ENCODE assay signal across 29 cellular contexts in the genomic region with DNA sequence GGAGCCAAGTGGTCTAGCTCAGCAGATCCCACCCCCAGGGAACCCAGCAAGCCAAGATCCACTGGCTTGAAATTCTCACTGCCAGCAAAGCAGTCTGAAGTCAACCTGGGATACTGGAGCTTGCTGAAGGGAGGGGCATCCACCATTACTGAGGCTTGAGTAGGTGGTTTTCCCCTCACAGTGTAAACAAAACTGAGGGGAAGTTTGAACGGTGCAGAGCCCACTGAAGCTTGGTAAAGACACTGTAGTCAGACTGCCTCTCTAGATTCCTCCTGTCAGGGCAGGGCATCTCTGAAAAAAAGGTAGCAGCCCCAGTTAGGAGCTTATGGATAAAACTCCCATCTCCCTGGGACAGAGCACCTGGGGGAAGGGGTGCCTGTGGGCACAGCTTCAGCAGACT.
"Had no signal": no experiment of that assay in that cellular context is flagged by ENCODE, and none has a peak within 500 bp of the region (broad histone marks: within the 10 kb centered on the region; RNA-seq: fewer than 3 reads in every experiment).

No MANE protein-coding gene starts in this region.

- DNase-seq: activated B cell treated with CpG ODN at 0.5 μM for 24 hours; activated CD4-positive, alpha-beta T cell treated with anti-CD3 and anti-CD28 coated beads for 48 hours; activated CD4-positive, alpha-beta T cell treated with anti-CD3 and anti-CD28 coated beads, Interleukin-2, amount 50 U/mL, for 1 hour; activated CD4-positive, alpha-beta T cell treated with anti-CD3 and anti-CD28 coated beads, Interleukin-2, amount 50 U/mL, for 48 hours; activated CD8-positive, alpha-beta memory T cell treated with anti-CD3 and anti-CD28 coated beads for 24 hours; activated CD8-positive, alpha-beta T cell treated with anti-CD3 and anti-CD28 coated beads for 36 hours; activated effector memory CD4-positive, alpha-beta T cell treated with Interleukin-2 at 50 U/mL for 16 hours; activated gamma-delta T cell treated with Interleukin-2 at 50 U/mL for 16 hours; activated naive CD4-positive, alpha-beta T cell treated with anti-CD3 and anti-CD28 coated beads, Interleukin-2, amount 50 U/mL, for 16 hours; activated naive CD4-positive, alpha-beta T cell treated with Interleukin-2 at 50 U/mL for 16 hours; activated T-cell treated with anti-CD3 and anti-CD28 coated beads, Interleukin-2, amount 50 U/mL, for 4 hours; amniotic stem cell; anterior cingulate cortex; brain microvascular endothelial cell; dorsolateral prefrontal cortex; effector memory CD8-positive, alpha-beta T cell; erythroblast; foreskin keratinocyte; gastrocnemius medialis; T-helper 1 cell; T-helper 17 cell; T1000; WERI-Rb-1 had no signal

- ATAC-seq: activated CD4-positive, CD25-positive, alpha-beta regulatory T cell treated with anti-CD3 and anti-CD28 coated beads, Interleukin-2, amount 50 U/mL, for 24 hours; activated CD8-positive, alpha-beta T cell treated with anti-CD3 and anti-CD28 coated beads for 36 hours; activated T-cell treated with anti-CD3 and anti-CD28 coated beads, Interleukin-2, amount 50 U/mL, for 4 hours; activated T-helper 17 cell treated with anti-CD3 and anti-CD28 coated beads, Interleukin-2, amount 50 U/mL, for 72 hours; effector memory CD8-positive, alpha-beta T cell; foreskin keratinocyte; gastrocnemius medialis; T-helper 17 cell had no signal

- H3K36me3 ChIP-seq: brain microvascular endothelial cell, esophagus muscularis mucosa, gastrocnemius medialis, WERI-Rb-1 had no signal

- H3K4me1 ChIP-seq: esophagus muscularis mucosa, foreskin keratinocyte, gastrocnemius medialis had no signal

- H3K9me3 ChIP-seq: esophagus muscularis mucosa, gastrocnemius medialis had no signal

- H3K4me3 ChIP-seq: coronary artery, dorsolateral prefrontal cortex, esophagus muscularis mucosa, gastrocnemius medialis had no signal

- H3K27ac ChIP-seq: brain microvascular endothelial cell, coronary artery, dorsolateral prefrontal cortex, esophagus muscularis mucosa, foreskin keratinocyte, gastrocnemius medialis, WERI-Rb-1 had no signal

- FAIRE-seq: astrocyte, bronchial epithelial cell had no signal

- H3K27me3 ChIP-seq: brain microvascular endothelial cell, dorsolateral prefrontal cortex, esophagus muscularis mucosa, foreskin keratinocyte, gastrocnemius medialis had no signal
